ENCODE assay signal across 8 cellular contexts in the genomic region with DNA sequence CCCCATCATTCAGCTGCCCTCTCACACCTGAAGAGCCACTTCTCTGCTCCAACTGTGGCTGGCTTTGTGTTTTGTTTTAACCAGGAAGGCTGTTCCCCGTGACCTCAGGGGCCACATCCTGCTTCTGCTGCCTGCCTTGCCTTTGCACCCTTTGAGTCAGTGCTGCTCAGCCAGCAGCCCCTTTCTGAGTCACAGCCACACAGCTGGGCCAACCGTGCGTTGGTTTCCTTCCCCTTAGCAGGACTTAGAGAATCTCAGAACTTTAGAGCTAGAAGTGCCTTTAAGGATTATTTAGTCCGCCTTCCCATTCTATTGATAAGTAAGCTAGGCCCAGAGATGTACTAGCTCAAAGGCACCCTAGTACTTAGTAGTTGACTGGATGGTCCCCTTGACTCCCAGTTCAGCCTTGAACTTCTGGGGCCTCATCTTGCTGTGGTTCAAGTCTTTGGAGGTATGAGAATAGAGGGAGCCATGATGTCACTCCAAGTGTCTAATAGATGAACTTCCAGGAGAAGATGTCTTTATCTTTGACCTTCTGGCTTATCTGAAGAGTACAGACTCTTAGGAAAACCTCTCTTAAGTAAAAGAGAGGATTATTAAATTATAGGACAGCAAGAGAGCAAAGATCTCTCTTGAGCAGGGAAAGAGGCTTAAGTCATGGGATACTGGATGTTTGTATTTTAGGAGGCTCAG. TPM values are rescaled to one million over a fixed set of nuclear protein-coding genes. Genes with fewer than 3 reads are reported as not detected.
DNase-seq lines count a peak whose midpoint lies in the region; ATAC-seq, FAIRE-seq and TF ChIP-seq lines count a peak whose summit lies in the region.

No MANE protein-coding gene starts in this region.

- no peaks in the 10 kb centered on the region for H3K9me2 ChIP-seq in hepatocyte (replicated peaks; ENCODE audit: insufficient read depth)

- H3K27me3 ChIP-seq in CD4-positive, CD25-positive, alpha-beta regulatory T cell (ENCODE audit: control insufficient read depth, insufficient read depth, low read length) = no peaks in the 10 kb centered on the region
- peaks cover 2% of the 10 kb centered on the region for H3K27me3 ChIP-seq in hepatocyte

- no peak for FAIRE-seq in urothelium cell line (lab: Jason Lieb, UNC)

- H3K4me1 Mint-ChIP-seq in CD4-positive, CD25-positive, alpha-beta regulatory T cell = peaks cover 48 to 94% (median 76%) of the 10 kb centered on the region in 4 donors

- WGBS in hepatocyte (ENCODE audit: low lambda C conversion rate, missing lambda C conversion rate) = 93% methylated on average over 4 of the region's 4 CpGs

- no peak for TF ChIP-seq CTCF in hepatocyte (IDR thresholded peaks at IDR 0.05; ENCODE audit: poor library complexity)

- H3K79me2 ChIP-seq in hepatocyte = no peaks in the 10 kb centered on the region

- peak overlapping the region; percentile 94 for H3K27ac ChIP-seq in CD4-positive, CD25-positive, alpha-beta regulatory T cell (ENCODE audit: insufficient read depth, low read length, poor library complexity, severe bottlenecking)
- no peak overlapping the region for H3K27ac ChIP-seq in hepatocyte

- peaks cover 77% of the 10 kb centered on the region for H3K4me1 ChIP-seq in CD4-positive, CD25-positive, alpha-beta regulatory T cell (ENCODE audit: control insufficient read depth, insufficient read depth, low read length, poor library complexity, severe bottlenecking)
- H3K4me1 ChIP-seq in hepatocyte (ENCODE audit: insufficient read depth) = no peaks in the 10 kb centered on the region

- H3K36me3 Mint-ChIP-seq in CD4-positive, CD25-positive, alpha-beta regulatory T cell = peaks cover 77% of the 10 kb centered on the region

- peak; percentile 80 to 98 (median 88) for DNase-seq in CD4-positive, CD25-positive, alpha-beta regulatory T cell
- DNase-seq in KBM-7 (peak; percentile 86), pulmonary artery endothelial cell (ENCODE audit: low read depth, low spot score) (peak; percentile 83), urothelium cell line (ENCODE audit: low spot score) (peak; percentile 46), hepatocyte (ENCODE audit: low spot score) (no peak)
- DNase-seq in activated CD4-positive, alpha-beta T cell treated with anti-CD3 and anti-CD28 coated beads, Interleukin-2, amount 50 U/mL, for 4 hours = peak; percentile 80 to 85
- DNase-seq in effector CD8-positive, alpha-beta T cell (lab: John Stamatoyannopoulos, UW) = peak; percentile 64

- no peaks in the 10 kb centered on the region for H4K20me1 ChIP-seq in hepatocyte (ENCODE audit: insufficient read depth, poor library complexity, severe bottlenecking)

- H3K9me3 Mint-ChIP-seq in CD4-positive, CD25-positive, alpha-beta regulatory T cell = peaks cover 0 to 6% (median 0%) of the 10 kb centered on the region in 7 donors

- H3K27ac Mint-ChIP-seq in CD4-positive, CD25-positive, alpha-beta regulatory T cell = peak overlapping the region; percentile 96 to 100 (median 98)

- peaks cover 8% of the 10 kb centered on the region for H3K27me3 Mint-ChIP-seq in CD4-positive, CD25-positive, alpha-beta regulatory T cell

- H3K9me3 ChIP-seq in CD4-positive, CD25-positive, alpha-beta regulatory T cell (ENCODE audit: control insufficient read depth in 2 of 2, low read length in 2 of 2) = no peaks in the 10 kb centered on the region
- H3K9me3 ChIP-seq in hepatocyte (ENCODE audit: low read depth) = no peaks in the 10 kb centered on the region

- no peak overlapping the region for H3K4me2 ChIP-seq in hepatocyte

- peak overlapping the region; percentile 93 to 99 (median 97) for H3K4me3 Mint-ChIP-seq in CD4-positive, CD25-positive, alpha-beta regulatory T cell

- H3K36me3 ChIP-seq in CD4-positive, CD25-positive, alpha-beta regulatory T cell (ENCODE audit: control insufficient read depth, insufficient read depth, low read length) = peaks cover 65% of the 10 kb centered on the region
- H3K36me3 ChIP-seq in hepatocyte (replicated peaks; ENCODE audit: insufficient read depth, low read depth) = no peaks in the 10 kb centered on the region

- H3K4me3 ChIP-seq in CD4-positive, CD25-positive, alpha-beta regulatory T cell (ENCODE audit: low read depth, low read length) = peak overlapping the region; percentile 90
- H3K4me3 ChIP-seq in hepatocyte = no peak overlapping the region

- ATAC-seq in CD4-positive, CD25-positive, alpha-beta regulatory T cell (ENCODE audit: low read depth in 2 of 2) = peak; percentile 96
- peak; percentile 87 for ATAC-seq in GM21447 (IDR thresholded peaks at IDR 0.05; ENCODE audit: unreplicated experiment)

- no peak overlapping the region for H2AFZ ChIP-seq in hepatocyte

- in situ Hi-C loops in KBM-7 (cut with MboI; ENCODE audit: low pct_unique_long_range_greater_than_20kb, low sequenced_read_pairs) = no loop called here

RNA-seq across cellular contexts. Expression of gene RGCC, which starts 8.0 kb away (rescaled TPM):
- 370 TPM for total RNA-seq in CD4-positive, CD25-positive, alpha-beta regulatory T cell
- polyA plus RNA-seq in CD4-positive, CD25-positive, alpha-beta regulatory T cell = 100 to 1,000 TPM; 101 to 179 (median 128) TPM
- total RNA-seq in pulmonary artery endothelial cell = 21.7 and 40.4 TPM in 2 replicates
- 7.0 and 8.1 TPM in 2 replicates for total RNA-seq in hepatocyte
- polyA plus RNA-seq in hepatocyte = 19.9 and 21.2 TPM in 2 replicates
